1 cellular context compared by ENCODE assay signal in the genomic region with DNA sequence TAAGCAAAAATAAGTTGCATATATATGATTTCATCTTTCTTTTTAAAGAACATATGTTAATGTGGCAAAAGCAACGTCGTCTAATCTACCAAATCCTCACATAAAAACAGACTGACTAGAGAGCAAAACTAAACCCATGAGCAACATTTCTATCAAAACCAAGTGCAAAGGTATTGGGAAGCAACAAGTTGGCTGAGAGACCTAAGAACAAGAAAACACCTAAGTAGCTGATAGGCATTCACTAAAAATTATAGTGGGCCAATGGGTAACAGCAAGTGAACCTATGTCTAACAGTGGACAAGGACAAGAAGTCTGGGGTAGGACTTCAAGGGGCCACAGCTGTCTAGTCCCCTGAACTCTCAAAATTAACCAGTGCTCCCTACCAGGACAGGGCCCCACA.
TF ChIP-seq lines count a peak whose summit lies in the region.

No MANE protein-coding gene starts in this region.

TF ChIP-seq in HEK293, 187 proteins besides CTCF, POLR2A, EP300 and RAD21 (continued from another document):
- TF ChIP-seq, protein P1, sequence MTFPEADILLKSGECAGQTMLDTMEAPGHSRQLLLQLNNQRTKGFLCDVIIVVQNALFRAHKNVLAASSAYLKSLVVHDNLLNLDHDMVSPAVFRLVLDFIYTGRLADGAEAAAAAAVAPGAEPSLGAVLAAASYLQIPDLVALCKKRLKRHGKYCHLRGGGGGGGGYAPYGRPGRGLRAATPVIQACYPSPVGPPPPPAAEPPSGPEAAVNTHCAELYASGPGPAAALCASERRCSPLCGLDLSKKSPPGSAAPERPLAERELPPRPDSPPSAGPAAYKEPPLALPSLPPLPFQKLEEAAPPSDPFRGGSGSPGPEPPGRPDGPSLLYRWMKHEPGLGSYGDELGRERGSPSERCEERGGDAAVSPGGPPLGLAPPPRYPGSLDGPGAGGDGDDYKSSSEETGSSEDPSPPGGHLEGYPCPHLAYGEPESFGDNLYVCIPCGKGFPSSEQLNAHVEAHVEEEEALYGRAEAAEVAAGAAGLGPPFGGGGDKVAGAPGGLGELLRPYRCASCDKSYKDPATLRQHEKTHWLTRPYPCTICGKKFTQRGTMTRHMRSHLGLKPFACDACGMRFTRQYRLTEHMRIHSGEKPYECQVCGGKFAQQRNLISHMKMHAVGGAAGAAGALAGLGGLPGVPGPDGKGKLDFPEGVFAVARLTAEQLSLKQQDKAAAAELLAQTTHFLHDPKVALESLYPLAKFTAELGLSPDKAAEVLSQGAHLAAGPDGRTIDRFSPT (tag by site-specific recombination; IDR thresholded peaks at IDR 0.05): no peak
- TF ChIP-seq ZNF175 (tag by site-specific recombination; IDR thresholded peaks at IDR 0.05): no peak
- TF ChIP-seq ZNF112 (tag by site-specific recombination; IDR thresholded peaks at IDR 0.05): no peak
- no peak for TF ChIP-seq ZNF354C (tag by site-specific recombination; IDR thresholded peaks at IDR 0.05; ENCODE audit: borderline replicate concordance, low read depth)
- TF ChIP-seq, protein P2, sequence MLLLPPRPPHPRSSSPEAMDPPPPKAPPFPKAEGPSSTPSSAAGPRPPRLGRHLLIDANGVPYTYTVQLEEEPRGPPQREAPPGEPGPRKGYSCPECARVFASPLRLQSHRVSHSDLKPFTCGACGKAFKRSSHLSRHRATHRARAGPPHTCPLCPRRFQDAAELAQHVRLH (tag by site-specific recombination; IDR thresholded peaks at IDR 0.05): no peak
